Comparison of ENCODE assay signal across 8 cellular contexts in the genomic region with DNA sequence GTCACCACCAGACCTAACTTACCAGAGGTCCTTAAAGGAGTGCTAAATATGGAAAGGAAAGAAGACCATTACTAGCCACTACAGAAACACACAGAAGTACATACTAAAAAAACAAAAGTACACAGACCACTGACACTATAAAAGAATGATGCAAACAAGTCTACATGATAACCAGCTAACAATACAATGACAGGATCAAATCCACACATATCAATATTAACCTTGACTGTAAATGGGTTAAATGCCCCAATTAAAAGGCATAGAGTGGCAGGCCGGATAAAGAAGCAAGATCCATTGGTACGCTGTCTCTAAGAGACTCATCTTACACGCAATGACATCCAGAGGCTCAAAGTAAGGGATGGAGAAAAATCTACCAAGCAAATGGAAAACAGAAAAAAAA.
"Had no signal": no experiment of that assay in that cellular context is flagged by ENCODE, and none has a peak within 500 bp of the region (broad histone marks: within the 10 kb centered on the region; RNA-seq: fewer than 3 reads in every experiment).

No MANE protein-coding gene starts in this region.

- H3K36me3 ChIP-seq: HAP-1 had no signal

- H3K9me3 ChIP-seq: HAP-1 had no signal

- H3K27ac ChIP-seq: HL-60 had no signal

- H3K4me3 ChIP-seq: HAP-1, K562 had no signal

- DNase-seq: GOT3, H7, KG1 had no signal

- ATAC-seq: HCT116, HepG2, K562 had no signal
